ENCODE assay signal across 8 cellular contexts in the genomic region with DNA sequence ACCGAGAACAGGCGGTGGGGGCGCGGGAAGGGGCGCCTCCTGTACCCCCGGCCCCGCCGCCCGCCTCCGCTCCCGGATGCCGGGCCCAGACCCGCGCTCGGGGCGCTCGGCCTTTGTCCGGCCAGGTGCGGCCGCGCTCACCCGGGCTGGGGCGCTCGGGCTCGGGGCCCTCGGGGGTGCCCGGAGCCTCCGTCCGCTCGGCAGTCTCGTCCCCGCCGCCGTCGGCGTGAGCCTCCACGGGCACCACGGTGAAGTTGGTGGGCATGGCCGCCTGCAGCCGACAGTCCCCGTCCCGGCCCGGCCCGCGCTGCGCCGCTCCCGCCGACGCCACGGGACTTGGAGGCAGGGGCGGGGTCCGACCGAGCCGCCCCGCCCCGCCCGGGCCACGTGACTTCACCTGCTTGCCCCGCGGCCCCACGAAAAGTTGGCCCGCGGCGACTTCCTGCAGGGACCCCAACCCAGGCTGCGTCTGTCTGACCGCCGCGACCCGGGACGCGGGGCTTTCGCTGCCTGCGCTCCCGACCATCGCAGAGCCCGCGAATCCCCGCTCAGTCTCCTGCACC. TPM values are rescaled to one million over a fixed set of nuclear protein-coding genes. Genes with fewer than 3 reads are reported as not detected.
DNase-seq lines count a peak whose midpoint lies in the region; ATAC-seq and TF ChIP-seq lines count a peak whose summit lies in the region.

A gene (minus strand): TSS at position 337 of the 563 bp plus-strand sequence. CDS start 72 bp downstream, at position 265.

- no peaks in the 10 kb centered on the region for H3K36me3 Mint-ChIP-seq in MCF 10A (ENCODE audit: insufficient read depth, unreplicated experiment)

- H3K4me1 Mint-ChIP-seq in MCF 10A (ENCODE audit: insufficient read depth, unreplicated experiment) = peaks cover 6% of the 10 kb centered on the region

- peaks cover 18% of the 10 kb centered on the region for H3K27me3 ChIP-seq in AG04450 (ENCODE audit: control insufficient read depth, insufficient read depth, low read length)
- no peaks in the 10 kb centered on the region for H3K27me3 ChIP-seq in HUES64 (ENCODE audit: insufficient read depth, low read length)

- H3K9me3 ChIP-seq in AG04450 (ENCODE audit: control insufficient read depth, insufficient read depth, low read length) (no peaks in the 10 kb centered on the region; the same call in 1 of the 2 replicates), HUES64 (ENCODE audit: insufficient read depth, low read depth, low read length) (no peaks in the 10 kb centered on the region)

- H3K27me3 Mint-ChIP-seq in MCF 10A (ENCODE audit: insufficient read depth, unreplicated experiment) = no peaks in the 10 kb centered on the region

- under 1% methylated on average over 76 of the region's 79 CpGs for WGBS in HUES64

- POLR2A ChIA-PET in AG04450 (lab: Yijun Ruan, JAX) (no interaction called here), MCF 10A (lab: Yijun Ruan, JAX) (no interaction called here)

- CTCF ChIA-PET in AG04450 (lab: Charles Lee) (no interaction called here), MCF 10A (lab: Yijun Ruan, JAX) (interaction anchor here (0.7 kb wide), 1 partner anchor 106 kb away, joined by 3 read pairs; no protein-coding TSS in a partner anchor)

- H3K27ac ChIP-seq in AG04450 (ENCODE audit: low read depth, low read length) = no peak within 1 kb of the TSS
- H3K27ac ChIP-seq in HUES64 (ENCODE audit: low read depth, low read length) = no peak within 1 kb of the TSS

- no peak for ATAC-seq in HG02571 (IDR thresholded peaks at IDR 0.05; ENCODE audit: unreplicated experiment)

- H3K9ac ChIP-seq in HUES64 (ENCODE audit: low read depth, low read length) = peak within 1 kb of the TSS; percentile 87

- no TSS peak for BruUV-seq in MCF 10A (replicated peaks; lab: Mats Ljungman, UMichigan)

- H3K4me3 Mint-ChIP-seq in MCF 10A (ENCODE audit: unreplicated experiment) = peak within 1 kb of the TSS; percentile 70

- peaks cover 18% of the 10 kb centered on the region for H3K4me1 ChIP-seq in HUES64 (ENCODE audit: insufficient read depth, low read length)

- no peak for TF ChIP-seq CTCF in AG04450 (IDR thresholded peaks at IDR 0.05; ENCODE audit: low read depth, low read length)
- TF ChIP-seq CTCF in MCF 10A (IDR thresholded peaks at IDR 0.05; ENCODE audit: unreplicated experiment) = no peak

- H3K27ac Mint-ChIP-seq in MCF 10A (ENCODE audit: low read depth, unreplicated experiment) = peak within 1 kb of the TSS; percentile 75

- H3K4me3 ChIP-seq in AG04450 (ENCODE audit: low read depth, low read length) (peak within 1 kb of the TSS; percentile 56), HUES64 (ENCODE audit: low read length) (peak within 1 kb of the TSS; percentile 84)

- peak; percentile 67 for TF ChIP-seq POLR2A in GM19193 (IDR thresholded peaks at IDR 0.05; ENCODE audit: extremely low read depth, insufficient read depth, insufficient read length)

- H3K9me3 Mint-ChIP-seq in MCF 10A (ENCODE audit: unreplicated experiment) = no peaks in the 10 kb centered on the region

- no peaks in the 10 kb centered on the region; the same call in 1 of the 2 replicates for H3K36me3 ChIP-seq in HUES64 (ENCODE audit: insufficient read depth, low read length)

- DNase-seq in AG04450 (ENCODE audit: low read depth, low spot score) = no peak
- DNase-seq in T-helper 2 cell = peak; percentile 29 to 71 (median 46)
- DNase-seq in MCF 10A (ENCODE audit: unreplicated experiment) = no peak
- peak; percentile 73 for DNase-seq in islet precursor cell
- DNase-seq in stimulated activated CD4-positive, alpha-beta T cell treated with anti-CD3 and anti-CD28 coated beads, Interleukin-12 subunit alpha, Interleukin-12 subunit beta, amount 100 ng/mL, for 4 hours = peak; percentile 68

- intact Hi-C loops in MCF 10A (cut with micrococcal nuclease) = no loop called here

RNA-seq across cellular contexts. Expression of the gene that starts here (rescaled TPM):
- 0.55 and 0.56 TPM in 2 replicates for polyA plus RNA-seq in AG04450 (2011; rRNA removed)
- polyA minus RNA-seq in AG04450 (2011; rRNA and poly(A)+ RNA removed) = 0.70 and 2.4 TPM in 2 replicates
- polyA plus RNA-seq in HUES64 (2013, experiment 1 of 2) = 24.0 TPM
- polyA plus RNA-seq in HUES64 (2013, experiment 2 of 2) = 26.3 TPM
- total RNA-seq in MCF 10A (2022) = 6.3 and 8.1 TPM in 2 replicates

Comparison
In these comparisons a context has a peak if more than half of its experiments do, and no peak if none do; other contexts are left out.
1. DNase-seq: peak in T-helper 2 cell (5 of 5), islet precursor cell (single experiment) and stimulated activated CD4-positive, alpha-beta T cell treated with anti-CD3 and anti-CD28 coated beads, Interleukin-12 subunit alpha, Interleukin-12 subunit beta, amount 100 ng/mL, for 4 hours (single experiment); none in AG04450 (single experiment) and MCF 10A (single experiment).